Comparison of ENCODE assay signal across 26 cellular contexts in the genomic region with DNA sequence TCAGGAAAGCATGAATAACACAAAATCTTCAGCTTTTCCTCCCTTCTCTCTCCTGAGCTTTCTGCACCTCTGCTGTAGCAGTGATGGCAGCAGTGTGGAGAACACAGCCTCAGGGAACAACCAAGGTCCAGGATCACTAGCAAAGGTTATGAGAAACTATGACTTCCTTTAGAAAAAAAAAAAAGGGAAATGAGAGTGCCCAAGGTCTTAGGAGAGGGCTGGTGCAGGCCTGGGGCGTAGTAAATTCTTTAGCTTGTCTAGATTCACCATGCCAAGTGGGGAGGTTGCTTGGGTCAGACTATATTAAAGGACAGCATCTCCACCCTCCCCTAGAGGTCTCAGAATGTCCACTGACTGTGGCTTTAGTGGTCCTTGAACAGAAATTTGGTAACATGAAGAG. TPM values are rescaled to one million over a fixed set of nuclear protein-coding genes. Genes with fewer than 3 reads are reported as not detected.
"Had no signal": no experiment of that assay in that cellular context is flagged by ENCODE, and none has a peak within 500 bp of the region (broad histone marks: within the 10 kb centered on the region; RNA-seq: fewer than 3 reads in every experiment).

No MANE protein-coding gene starts in this region.

- ATAC-seq: activated CD4-positive, CD25-positive, alpha-beta regulatory T cell treated with anti-CD3 and anti-CD28 coated beads, Interleukin-2, amount 50 U/mL, for 24 hours; activated T-cell treated with anti-CD3 and anti-CD28 coated beads, Interleukin-2, amount 50 U/mL, for 72 hours; left lobe of liver; natural killer cell; stimulated activated naive CD8-positive, alpha-beta T cell treated with anti-CD3 and anti-CD28 coated beads, Interleukin-15, Interleukin-2, amounts not matched to agents 100 U/mL and 50 U/mL, for 24 hours had no signal

- H3K9me3 Mint-ChIP-seq: activated CD4-positive, alpha-beta memory T cell treated with anti-CD3 and anti-CD28 coated beads, Interleukin-2, amount 10 ng/mL, durations not matched to agents 7 days and 5 days; activated CD4-positive, alpha-beta T cell treated with anti-CD3 and anti-CD28 coated beads, Interleukin-2, amount 10 ng/mL, durations not matched to agents 24 days and 14 days; activated naive CD4-positive, alpha-beta T cell treated with anti-CD3 and anti-CD28 coated beads, Interleukin-2, amount 50 U/mL, for 24 hours; activated T-cell treated with anti-CD3 and anti-CD28 coated beads, Interleukin-2, amount 50 U/mL, for 72 hours; brain; immature natural killer cell; natural killer cell had no signal

- H3K4me1 Mint-ChIP-seq: activated CD4-positive, alpha-beta memory T cell treated with anti-CD3 and anti-CD28 coated beads, Interleukin-2, amount 10 ng/mL, durations not matched to agents 7 days and 5 days; activated CD4-positive, alpha-beta T cell treated with anti-CD3 and anti-CD28 coated beads, Interleukin-2, amount 10 ng/mL, durations not matched to agents 24 days and 14 days; activated naive CD4-positive, alpha-beta T cell treated with anti-CD3 and anti-CD28 coated beads, Interleukin-2, amount 50 U/mL, for 24 hours; brain; immature natural killer cell; natural killer cell had no signal

- H3K27me3 Mint-ChIP-seq: activated CD4-positive, alpha-beta memory T cell treated with anti-CD3 and anti-CD28 coated beads, Interleukin-2, amount 10 ng/mL, durations not matched to agents 7 days and 5 days; activated CD4-positive, alpha-beta T cell treated with anti-CD3 and anti-CD28 coated beads, Interleukin-2, amount 10 ng/mL, durations not matched to agents 24 days and 14 days; activated naive CD4-positive, alpha-beta T cell treated with anti-CD3 and anti-CD28 coated beads, Interleukin-2, amount 50 U/mL, for 24 hours; brain; progenitor cell of endocrine pancreas had no signal

- H3K27ac Mint-ChIP-seq: activated CD4-positive, alpha-beta memory T cell treated with anti-CD3 and anti-CD28 coated beads, Interleukin-2, amount 10 ng/mL, durations not matched to agents 7 days and 5 days; activated CD4-positive, alpha-beta T cell treated with anti-CD3 and anti-CD28 coated beads, Interleukin-2, amount 10 ng/mL, durations not matched to agents 24 days and 14 days; activated naive CD4-positive, alpha-beta T cell treated with anti-CD3 and anti-CD28 coated beads, Interleukin-2, amount 50 U/mL, for 24 hours; activated T-cell treated with anti-CD3 and anti-CD28 coated beads, Interleukin-2, amount 50 U/mL, for 72 hours; brain; immature natural killer cell; natural killer cell; progenitor cell of endocrine pancreas had no signal

- H3K4me3 ChIP-seq: hepatocyte, lung, spleen had no signal

- H3K27me3 ChIP-seq: hepatocyte, spleen had no signal

- H3K9me3 ChIP-seq: spleen had no signal

- H3K4me3 Mint-ChIP-seq: activated CD4-positive, alpha-beta memory T cell treated with anti-CD3 and anti-CD28 coated beads, Interleukin-2, amount 10 ng/mL, durations not matched to agents 7 days and 5 days; activated CD4-positive, alpha-beta T cell treated with anti-CD3 and anti-CD28 coated beads, Interleukin-2, amount 10 ng/mL, durations not matched to agents 24 days and 14 days; activated naive CD4-positive, alpha-beta T cell treated with anti-CD3 and anti-CD28 coated beads, Interleukin-2, amount 50 U/mL, for 24 hours; activated T-cell treated with anti-CD3 and anti-CD28 coated beads, Interleukin-2, amount 50 U/mL, for 72 hours; brain; immature natural killer cell; natural killer cell had no signal

- H3K36me3 Mint-ChIP-seq: natural killer cell had no signal

- DNase-seq: activated CD4-positive, alpha-beta memory T cell treated with anti-CD3 and anti-CD28 coated beads, Interleukin-2, amount 10 ng/mL, durations not matched to agents 7 days and 5 days; activated gamma-delta T cell; activated T-cell treated with anti-CD3 and anti-CD28 coated beads, Interleukin-2, amount 50 U/mL, for 72 hours; aorta; foreskin fibroblast; immature natural killer cell; natural killer cell; spleen; stimulated activated CD4-positive, alpha-beta T cell treated with anti-CD3 and anti-CD28 coated beads, Interleukin-4, amount 100 ng/mL, for 1 hour; stimulated activated naive CD8-positive, alpha-beta T cell treated with anti-CD3 and anti-CD28 coated beads, Interleukin-15, Interleukin-2, amounts not matched to agents 100 U/mL and 50 U/mL, for 24 hours had no signal

- H3K27ac ChIP-seq: hepatocyte, spleen, VCaP had no signal

RNA-seq across cellular contexts. Expression of a gene that starts 54.9 kb away (rescaled TPM):
- total RNA-seq: activated CD4-positive, alpha-beta memory T cell treated with anti-CD3 and anti-CD28 coated beads, Interleukin-2, amount 10 ng/mL, durations not matched to agents 7 days and 5 days; activated CD4-positive, alpha-beta T cell treated with anti-CD3 and anti-CD28 coated beads, Interleukin-2, amount 10 ng/mL, durations not matched to agents 24 days and 14 days; activated T-cell treated with anti-CD3 and anti-CD28 coated beads, Interleukin-2, amount 50 U/mL, for 72 hours; aorta; cardiac septum; chondrocyte; epithelial cell of proximal tubule; fibroblast of lung; natural killer cell; osteoblast; progenitor cell of endocrine pancreas; spleen; subcutaneous adipose tissue; T-helper 2 cell treated with Interferon-gamma antibody and Interleukin-4, amounts not matched to agents 100 ng/mL and 5 ng/mL, for 36 hours had no signal
- polyA plus RNA-seq: fibroblast of lung, immature natural killer cell, spleen had no signal
